ENCODE assay signal across 1 cellular context in genomic region chr3:151322549-151322948, GRCh38.
TF ChIP-seq lines count a peak whose summit lies in the region.

No MANE protein-coding gene starts in this region.

TF ChIP-seq in HepG2, 621 proteins besides CTCF, POLR2A, EP300 and RAD21:
- TF ChIP-seq, protein P1, sequence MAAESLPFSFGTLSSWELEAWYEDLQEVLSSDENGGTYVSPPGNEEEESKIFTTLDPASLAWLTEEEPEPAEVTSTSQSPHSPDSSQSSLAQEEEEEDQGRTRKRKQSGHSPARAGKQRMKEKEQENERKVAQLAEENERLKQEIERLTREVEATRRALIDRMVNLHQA (CRISPR knock-in tag; IDR thresholded peaks at IDR 0.05): no peak
- TF ChIP-seq ZSCAN9 (CRISPR knock-in tag; IDR thresholded peaks at IDR 0.05; ENCODE audit: borderline replicate concordance) (no peak), AHR (CRISPR knock-in tag; IDR thresholded peaks at IDR 0.05) (no peak), ZNF333 (CRISPR knock-in tag; IDR thresholded peaks at IDR 0.05; ENCODE audit: borderline replicate concordance) (no peak)
